ENCODE assay signal across 8 cellular contexts in genomic region chr1:43980255-43981134, GRCh38. TPM values are rescaled to one million over a fixed set of nuclear protein-coding genes. Genes with fewer than 3 reads are reported as not detected.
A peak's percentile ranks its signal among the peaks of the same experiment; 100 is the strongest.
DNase-seq lines count a peak whose midpoint lies in the region; ATAC-seq, FAIRE-seq and TF ChIP-seq lines count a peak whose summit lies in the region.

No MANE protein-coding gene starts in this region.

- H3K9me3 ChIP-seq in fibroblast of lung (ENCODE audit: control insufficient read depth, insufficient read depth, low read depth, low read length) = no peaks in the 10 kb centered on the region

- ATAC-seq in HG03342 (IDR thresholded peaks at IDR 0.05; ENCODE audit: unreplicated experiment) (no peak), HG03039 (IDR thresholded peaks at IDR 0.05; ENCODE audit: unreplicated experiment) (no peak)

- peak overlapping the region; percentile 90 for H3K4me2 ChIP-seq in fibroblast of lung (ENCODE audit: extremely low read depth, insufficient read depth, low read length)

- peak overlapping the region; percentile 72 for H3K9ac ChIP-seq in fibroblast of lung (ENCODE audit: insufficient read depth, low read length)

- H3K36me3 ChIP-seq in fibroblast of lung (ENCODE audit: control insufficient read depth, insufficient read depth, low read length) = peaks cover 22% of the 10 kb centered on the region

- TF ChIP-seq CTCF in GM12864 (IDR thresholded peaks at IDR 0.05; ENCODE audit: low read depth, low read length, missing control alignments) (no peak), fibroblast of lung (conservative IDR thresholded peaks at IDR 0.05 in 1 of 2, IDR thresholded peaks at IDR 0.05 in 1 of 2; ENCODE audit: low read depth in 1 of 2, low read length in 2 of 2) (no peak)

- peaks cover 10% of the 10 kb centered on the region for H3K4me1 ChIP-seq in fibroblast of lung (ENCODE audit: control insufficient read depth, extremely low read depth, insufficient read depth, low read length)

- H3K4me3 ChIP-seq in GM12864 (ENCODE audit: low read depth, low read length) = peak overlapping the region; percentile 56
- H3K4me3 ChIP-seq in fibroblast of lung (replicated peaks in 1 of 4; ENCODE audit: control extremely low read depth in 1 of 4, insufficient read depth in 1 of 4, low read depth in 3 of 4, low read length in 4 of 4) = peak overlapping the region; percentile 34 to 74 (median 65)

- FAIRE-seq in RCC 7860 (lab: Jason Lieb, UNC) (no peak), frontal cortex (lab: Jason Lieb, UNC) (no peak)

- H3K27me3 ChIP-seq in fibroblast of lung (ENCODE audit: control insufficient read depth, insufficient read depth, low read length) = no peaks in the 10 kb centered on the region

- H4K20me1 ChIP-seq in fibroblast of lung (ENCODE audit: control insufficient read depth, extremely low read depth, insufficient read depth, low read length) = no peaks in the 10 kb centered on the region

- DNase-seq in GM12864 (ENCODE audit: low read depth) (no peak), RCC 7860 (ENCODE audit: low spot score) (peak; percentile 53), fibroblast of lung (ENCODE audit: low read depth in 2 of 2) (peak in 1 of 2 donors; percentile 57), retina (peak; percentile 18), frontal cortex (ENCODE audit: low spot score in 2 of 2) (no peak), DMS 273 (lab: John Stamatoyannopoulos, UW; ENCODE audit: unreplicated experiment) (no peak)

- peak overlapping the region; percentile 18 for H3K27ac ChIP-seq in fibroblast of lung (ENCODE audit: insufficient read depth, low read length)

- peaks cover 49% of the 10 kb centered on the region for H3K79me2 ChIP-seq in fibroblast of lung (ENCODE audit: control insufficient read depth, insufficient read depth, low read length)

- H2AFZ ChIP-seq in fibroblast of lung (ENCODE audit: low read length) = no peak overlapping the region

RNA-seq across cellular contexts. Expression of gene B4GALT2, which starts 1.5 kb away (rescaled TPM):
- 46.0 and 55.0 TPM in 2 replicates for total RNA-seq in fibroblast of lung
- polyA plus RNA-seq in fibroblast of lung = 40.6 and 40.7 TPM in 2 replicates
- polyA plus RNA-seq in fibroblast of lung (2012) = 81.3 and 83.0 TPM in 2 replicates
- polyA minus RNA-seq in fibroblast of lung (ENCODE audit: low replicate concordance) = 130 and 150 TPM in 2 replicates
- total RNA-seq in frontal cortex = 119 TPM

RNA-seq across cellular contexts. Expression of gene ATP6V0B, which starts 5.7 kb away (rescaled TPM):
- total RNA-seq in fibroblast of lung = 102 and 121 TPM in 2 replicates
- polyA plus RNA-seq in fibroblast of lung = 83.5 and 89.0 TPM in 2 replicates
- 57.6 and 91.7 TPM in 2 replicates for polyA plus RNA-seq in fibroblast of lung (2012)
- polyA minus RNA-seq in fibroblast of lung (ENCODE audit: low replicate concordance) = 203 and 207 TPM in 2 replicates
- total RNA-seq in frontal cortex = 265 TPM

RNA-seq across cellular contexts. Expression of gene DPH2, which starts 10.7 kb away (rescaled TPM):
- total RNA-seq in fibroblast of lung (9.1 and 12.8 TPM in 2 replicates), frontal cortex (12.2 TPM)
- polyA plus RNA-seq in fibroblast of lung = 11.2 and 17.5 TPM in 2 replicates
- polyA plus RNA-seq in fibroblast of lung (2012) = 10.7 and 15.7 TPM in 2 replicates
- 38.1 and 39.7 TPM in 2 replicates for polyA minus RNA-seq in fibroblast of lung (ENCODE audit: low replicate concordance)

RNA-seq across cellular contexts. Expression of gene CCDC24, which starts 10.9 kb away (rescaled TPM):
- total RNA-seq in fibroblast of lung (1.0 and 3.5 TPM in 2 replicates), frontal cortex (5.3 TPM)
- 0.63 and 0.94 TPM in 2 replicates for polyA plus RNA-seq in fibroblast of lung
- 2.9 and 3.4 TPM in 2 replicates for polyA plus RNA-seq in fibroblast of lung (2012)
- polyA minus RNA-seq in fibroblast of lung (ENCODE audit: low replicate concordance) = 2.7 and 2.8 TPM in 2 replicates

RNA-seq across cellular contexts. Expression of gene IPO13, which starts 33.7 kb away (rescaled TPM):
- total RNA-seq in fibroblast of lung = 13.1 and 18.5 TPM in 2 replicates
- 12.8 and 19.1 TPM in 2 replicates for polyA plus RNA-seq in fibroblast of lung
- 16.7 and 20.3 TPM in 2 replicates for polyA plus RNA-seq in fibroblast of lung (2012)
- polyA minus RNA-seq in fibroblast of lung (ENCODE audit: low replicate concordance) = 115 and 130 TPM in 2 replicates
- 13.9 TPM for total RNA-seq in frontal cortex

Comparison
In these comparisons a context has a peak if more than half of its experiments do, and no peak if none do; other contexts are left out.
1. DNase-seq: peak in RCC 7860 (single experiment) and retina (single experiment); none in GM12864 (single experiment), frontal cortex (0 of 2) and DMS 273 (single experiment).